In the genomic region with DNA sequence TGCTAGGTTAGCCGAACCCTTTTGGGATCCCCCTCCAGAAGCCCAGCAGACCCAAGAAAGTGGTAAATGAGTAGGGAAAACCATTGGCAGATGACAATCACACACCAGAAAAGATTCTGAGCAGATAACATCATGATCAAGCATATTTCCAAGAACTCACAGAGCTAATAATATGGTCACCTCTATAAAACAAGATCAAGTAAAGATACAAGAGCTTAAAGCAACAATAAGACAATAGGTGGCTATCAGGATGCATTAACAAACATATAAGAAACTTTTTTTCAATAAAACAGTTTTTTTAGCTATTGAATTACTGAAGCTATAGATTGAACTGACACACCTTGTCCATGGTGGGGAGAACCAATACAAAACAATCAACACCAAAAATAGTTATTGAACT, we compare ENCODE assay signal across 1 cellular context.
TF ChIP-seq lines count a peak whose summit lies in the region.

No MANE protein-coding gene starts in this region.

TF ChIP-seq in H1, 55 proteins besides CTCF, POLR2A, EP300 and RAD21:
- TF ChIP-seq TCF12 (IDR thresholded peaks at IDR 0.05; ENCODE audit: low read depth, low read length): no peak
- TF ChIP-seq NRF1 (IDR thresholded peaks at IDR 0.05; ENCODE audit: low read depth, low read length): no peak
- TF ChIP-seq SP1 (IDR thresholded peaks at IDR 0.05; ENCODE audit: low read depth, low read length): no peak
- peak; percentile 63 for TF ChIP-seq KDM1A (IDR thresholded peaks at IDR 0.05; ENCODE audit: borderline replicate concordance, low read length)
